ENCODE assay signal across 16 cellular contexts in the genomic region with DNA sequence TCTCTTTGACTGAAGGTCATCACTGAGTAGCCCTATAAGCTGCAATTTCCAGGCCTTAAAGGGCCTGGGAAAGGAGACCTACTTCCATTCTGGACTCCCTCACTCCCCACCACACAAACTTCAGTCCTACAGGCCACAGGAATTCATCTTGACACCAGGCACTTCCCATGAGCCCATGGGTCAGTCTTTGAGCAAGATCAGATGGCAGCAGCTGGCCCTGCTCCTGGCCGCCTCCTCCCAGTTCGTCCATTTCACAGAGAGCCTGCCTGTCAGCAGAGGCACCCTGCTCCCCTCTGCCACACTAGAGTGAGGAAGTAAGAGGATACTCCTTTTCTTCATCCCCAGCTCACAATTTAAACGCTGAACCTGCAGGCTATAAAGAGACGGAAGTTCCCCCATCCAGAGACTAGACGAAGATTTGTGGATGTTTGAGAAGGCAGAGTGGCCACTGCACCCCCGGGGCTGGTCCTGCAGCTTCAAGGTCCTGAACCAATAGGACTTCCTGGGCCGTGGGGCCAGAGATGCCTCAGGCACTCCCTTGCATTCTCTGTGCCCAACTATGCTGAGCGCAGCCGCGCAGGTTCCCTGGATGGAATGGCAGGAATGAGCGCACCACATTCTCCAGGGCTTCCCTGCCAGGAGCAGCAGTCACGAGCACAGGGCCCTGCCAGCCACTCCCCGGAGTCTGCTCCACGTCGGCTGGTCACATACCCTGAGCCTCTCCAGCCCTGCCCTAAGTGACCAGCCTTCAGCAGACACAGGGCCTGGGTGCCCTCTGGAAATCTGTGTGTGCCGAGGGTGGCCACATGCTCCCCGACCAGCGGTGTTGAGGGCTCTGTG. TPM values are rescaled to one million over a fixed set of nuclear protein-coding genes. Genes with fewer than 3 reads are reported as not detected.
DNase-seq lines count a peak whose midpoint lies in the region; ATAC-seq and TF ChIP-seq lines count a peak whose summit lies in the region.
"Had no signal": no experiment of that assay in that cellular context is flagged by ENCODE, and none has a peak within 500 bp of the region (broad histone marks: within the 10 kb centered on the region; RNA-seq: fewer than 3 reads in every experiment).

No MANE protein-coding gene starts in this region.

- H2AFZ ChIP-seq in MM.1S (ENCODE audit: low read length): no peak overlapping the region

- 45 to 65% methylated on average over 18 of the region's 18 CpGs for WGBS in heart right ventricle, 2 donors

- H3F3A ChIP-seq in MM.1S (ENCODE audit: insufficient read depth, low read length): no peaks in the 10 kb centered on the region

- H3K27ac ChIP-seq in SJCRH30: peak overlapping the region; percentile 22
- H3K27ac ChIP-seq in heart right ventricle: peak overlapping the region in 9 of 10 donors; percentile 40 to 79 (median 69)
- no peak overlapping the region for H3K27ac ChIP-seq in MM.1S (ENCODE audit: low read length)
- H3K27ac ChIP-seq: pancreas, RWPE1 had no signal

- peak; percentile 67 to 92 (median 86) for ATAC-seq in heart right ventricle
- no peak for ATAC-seq in GM18868 (IDR thresholded peaks at IDR 0.05; ENCODE audit: unreplicated experiment)
- ATAC-seq: GM12878 had no signal

- TF ChIP-seq CTCF in heart right ventricle (IDR thresholded peaks at IDR 0.05): no peak
- TF ChIP-seq CTCF in MM.1S (IDR thresholded peaks at IDR 0.05; ENCODE audit: low read length): no peak

- H3K27me3 ChIP-seq in SJCRH30 (no peaks in the 10 kb centered on the region), heart right ventricle (no peaks in the 10 kb centered on the region), MM.1S (replicated peaks; ENCODE audit: insufficient read depth, low read length) (no peaks in the 10 kb centered on the region)
- H3K27me3 ChIP-seq: pancreas had no signal

- peak; percentile 80 for DNase-seq in AG08396 (ENCODE audit: low spot score)
- peak; percentile 73 to 77 for DNase-seq in SJCRH30
- DNase-seq in heart right ventricle: peak; percentile 70 to 71
- DNase-seq in myocyte (ENCODE audit: low read depth): peak; percentile 95
- no peak for DNase-seq in activated gamma-delta T cell treated with Interleukin-2 at 50 U/mL for 16 hours
- DNase-seq in MM.1S: no peak
- DNase-seq in stimulated activated CD4-positive, alpha-beta T cell treated with anti-CD3 and anti-CD28 coated beads, Interleukin-2, amount 100 ng/mL, for 48 hours: no peak
- DNase-seq: activated CD4-positive, alpha-beta T cell treated with anti-CD3 and anti-CD28 coated beads, Interleukin-2, amount 50 U/mL, for 4 hours; DND-41; effector memory CD4-positive, alpha-beta T cell; NCI-H1105; NCI-H69 had no signal

- H3K79me2 ChIP-seq in MM.1S (ENCODE audit: low read length): no peaks in the 10 kb centered on the region

- peaks cover 5% of the 10 kb centered on the region for H3K4me1 ChIP-seq in SJCRH30
- peaks cover 0 to 36% (median 19%) of the 10 kb centered on the region in 9 donors for H3K4me1 ChIP-seq in heart right ventricle
- no peaks in the 10 kb centered on the region for H3K4me1 ChIP-seq in MM.1S (ENCODE audit: low read length)
- H3K4me1 ChIP-seq: pancreas had no signal

- H3K9ac ChIP-seq in MM.1S (ENCODE audit: low read length): no peak overlapping the region

- no peak overlapping the region for H3K4me3 ChIP-seq in SJCRH30
- no peak overlapping the region for H3K4me3 ChIP-seq in heart right ventricle
- H3K4me3 ChIP-seq in MM.1S (ENCODE audit: low read length): no peak overlapping the region
- H3K4me3 ChIP-seq: GM12878, pancreas had no signal

- H3K4me2 ChIP-seq in MM.1S (ENCODE audit: low read depth, low read length): no peak overlapping the region

- intact Hi-C loops in heart right ventricle (cut with DNase I): no loop called here

- H3K9me3 ChIP-seq in SJCRH30 (replicated peaks) (no peaks in the 10 kb centered on the region), heart right ventricle (no peaks in the 10 kb centered on the region), MM.1S (replicated peaks; ENCODE audit: insufficient read depth, low read length) (no peaks in the 10 kb centered on the region)
- H3K9me3 ChIP-seq: pancreas had no signal

- no peaks in the 10 kb centered on the region for H4K20me1 ChIP-seq in MM.1S (ENCODE audit: insufficient read depth, low read length)

- H3K36me3 ChIP-seq in SJCRH30: no peaks in the 10 kb centered on the region
- H3K36me3 ChIP-seq in heart right ventricle: peaks cover 0 to 98% (median 46%) of the 10 kb centered on the region in 9 donors
- no peaks in the 10 kb centered on the region; the same call in 1 of the 2 replicates for H3K36me3 ChIP-seq in MM.1S (replicated peaks; ENCODE audit: insufficient read depth, low read length)

- H3K9me2 ChIP-seq in MM.1S (replicated peaks; ENCODE audit: insufficient read depth, low read length): no peaks in the 10 kb centered on the region

RNA-seq across cellular contexts. Expression of a gene that starts 33.5 kb away (rescaled TPM):
- total RNA-seq in SJCRH30 (2014; rRNA removed; shearing (Covaris generic)): 39.9 and 54.0 TPM in 2 replicates
- total RNA-seq in heart right ventricle (10 to 100 TPM in 5 of 10 donors, 1 to 10 TPM in 5; 5.6 to 24.1 (median 10.5) TPM), myocyte (44.6 and 62.7 TPM in 2 replicates)
- 10 to 100 TPM; 10.2 to 42.9 TPM for polyA plus RNA-seq in heart right ventricle
- 33.1 TPM for polyA plus RNA-seq in myocyte (2012)

Comparison
In these comparisons a context has a peak if more than half of its experiments do, and no peak if none do; other contexts are left out.
1. DNase-seq: peak in AG08396 (single experiment), SJCRH30 (2 of 2), heart right ventricle (2 of 2) and myocyte (single experiment); none in activated gamma-delta T cell treated with Interleukin-2 at 50 U/mL for 16 hours (single experiment), MM.1S (single experiment) and stimulated activated CD4-positive, alpha-beta T cell treated with anti-CD3 and anti-CD28 coated beads, Interleukin-2, amount 100 ng/mL, for 48 hours (0 of 2).